4 cellular contexts compared by ENCODE assay signal in genomic region chr11:70918242-70918641, GRCh38.
"Had no signal": no experiment of that assay in that cellular context is flagged by ENCODE, and none has a peak within 500 bp of the region (broad histone marks: within the 10 kb centered on the region; RNA-seq: fewer than 3 reads in every experiment).

No MANE protein-coding gene starts in this region.

- H3K4me3 ChIP-seq: GM23338 had no signal

- H3K27me3 Mint-ChIP-seq: IgD-negative memory B cell had no signal

- H3K27ac Mint-ChIP-seq: GM23338, H9, IgD-negative memory B cell had no signal

- DNase-seq: H9, HCEC 1CT had no signal

- H3K4me3 Mint-ChIP-seq: GM23338, H9, IgD-negative memory B cell had no signal

- ATAC-seq: GM23338 had no signal
